In the genomic region with DNA sequence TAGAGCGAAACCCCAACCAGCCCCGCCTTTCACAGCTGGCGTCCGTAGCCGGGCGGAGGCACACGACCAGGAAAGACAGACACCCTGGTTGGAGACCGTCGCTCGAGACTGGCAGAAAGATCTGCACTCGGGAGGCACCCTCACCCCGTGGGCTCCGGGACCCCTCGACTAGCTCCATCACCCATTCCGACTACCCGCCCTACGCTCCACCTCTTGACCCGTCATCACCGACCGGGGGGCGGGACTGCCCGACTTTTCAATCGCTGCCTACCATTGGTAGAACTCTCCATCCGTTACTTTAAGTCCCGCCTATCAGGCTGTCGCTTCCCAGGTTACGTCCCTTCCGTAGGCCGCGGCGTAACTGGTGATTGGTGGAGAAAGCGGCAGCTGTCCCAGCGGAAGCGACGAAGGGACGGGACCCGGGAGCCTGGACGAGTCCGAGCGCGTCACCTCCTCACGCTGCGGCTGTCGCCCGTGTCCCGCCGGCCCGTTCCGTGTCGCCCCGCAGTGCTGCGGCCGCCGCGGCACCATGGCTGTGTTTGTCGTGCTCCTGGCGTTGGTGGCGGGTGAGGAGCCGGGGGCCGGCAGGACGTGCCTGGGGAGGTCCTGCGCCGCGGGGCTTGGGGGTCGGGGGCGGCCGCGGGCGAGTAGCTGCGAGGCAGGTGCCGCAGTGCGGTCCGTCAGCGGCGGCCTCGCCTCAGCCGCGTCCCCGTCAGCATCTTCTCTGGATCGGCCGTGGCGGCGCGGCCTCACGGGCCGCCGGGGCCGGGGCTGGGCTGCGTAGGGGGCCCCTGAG, we compare ENCODE assay signal across 1 cellular context.
TF ChIP-seq lines count a peak whose summit lies in the region.

Gene ATP6AP2 (plus strand): TSS at position 434 of the 796 bp plus-strand sequence. CDS start 96 bp downstream, at position 530.

TF ChIP-seq in GM12878, 131 proteins besides CTCF, POLR2A, EP300 and RAD21 (continued from another document and continues in another):
- TF ChIP-seq, protein P1, sequence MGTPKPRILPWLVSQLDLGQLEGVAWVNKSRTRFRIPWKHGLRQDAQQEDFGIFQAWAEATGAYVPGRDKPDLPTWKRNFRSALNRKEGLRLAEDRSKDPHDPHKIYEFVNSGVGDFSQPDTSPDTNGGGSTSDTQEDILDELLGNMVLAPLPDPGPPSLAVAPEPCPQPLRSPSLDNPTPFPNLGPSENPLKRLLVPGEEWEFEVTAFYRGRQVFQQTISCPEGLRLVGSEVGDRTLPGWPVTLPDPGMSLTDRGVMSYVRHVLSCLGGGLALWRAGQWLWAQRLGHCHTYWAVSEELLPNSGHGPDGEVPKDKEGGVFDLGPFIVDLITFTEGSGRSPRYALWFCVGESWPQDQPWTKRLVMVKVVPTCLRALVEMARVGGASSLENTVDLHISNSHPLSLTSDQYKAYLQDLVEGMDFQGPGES (IDR thresholded peaks at IDR 0.05): peak; percentile 73; the same call in 1 of the 2 replicates
- TF ChIP-seq TARDBP (IDR thresholded peaks at IDR 0.05; ENCODE audit: borderline replicate concordance): no peak
- TF ChIP-seq MLLT1 (IDR thresholded peaks at IDR 0.05): 0 out of 2 replicates have a peak, but pooled peaks have one; percentile 30
- TF ChIP-seq, protein P2, sequence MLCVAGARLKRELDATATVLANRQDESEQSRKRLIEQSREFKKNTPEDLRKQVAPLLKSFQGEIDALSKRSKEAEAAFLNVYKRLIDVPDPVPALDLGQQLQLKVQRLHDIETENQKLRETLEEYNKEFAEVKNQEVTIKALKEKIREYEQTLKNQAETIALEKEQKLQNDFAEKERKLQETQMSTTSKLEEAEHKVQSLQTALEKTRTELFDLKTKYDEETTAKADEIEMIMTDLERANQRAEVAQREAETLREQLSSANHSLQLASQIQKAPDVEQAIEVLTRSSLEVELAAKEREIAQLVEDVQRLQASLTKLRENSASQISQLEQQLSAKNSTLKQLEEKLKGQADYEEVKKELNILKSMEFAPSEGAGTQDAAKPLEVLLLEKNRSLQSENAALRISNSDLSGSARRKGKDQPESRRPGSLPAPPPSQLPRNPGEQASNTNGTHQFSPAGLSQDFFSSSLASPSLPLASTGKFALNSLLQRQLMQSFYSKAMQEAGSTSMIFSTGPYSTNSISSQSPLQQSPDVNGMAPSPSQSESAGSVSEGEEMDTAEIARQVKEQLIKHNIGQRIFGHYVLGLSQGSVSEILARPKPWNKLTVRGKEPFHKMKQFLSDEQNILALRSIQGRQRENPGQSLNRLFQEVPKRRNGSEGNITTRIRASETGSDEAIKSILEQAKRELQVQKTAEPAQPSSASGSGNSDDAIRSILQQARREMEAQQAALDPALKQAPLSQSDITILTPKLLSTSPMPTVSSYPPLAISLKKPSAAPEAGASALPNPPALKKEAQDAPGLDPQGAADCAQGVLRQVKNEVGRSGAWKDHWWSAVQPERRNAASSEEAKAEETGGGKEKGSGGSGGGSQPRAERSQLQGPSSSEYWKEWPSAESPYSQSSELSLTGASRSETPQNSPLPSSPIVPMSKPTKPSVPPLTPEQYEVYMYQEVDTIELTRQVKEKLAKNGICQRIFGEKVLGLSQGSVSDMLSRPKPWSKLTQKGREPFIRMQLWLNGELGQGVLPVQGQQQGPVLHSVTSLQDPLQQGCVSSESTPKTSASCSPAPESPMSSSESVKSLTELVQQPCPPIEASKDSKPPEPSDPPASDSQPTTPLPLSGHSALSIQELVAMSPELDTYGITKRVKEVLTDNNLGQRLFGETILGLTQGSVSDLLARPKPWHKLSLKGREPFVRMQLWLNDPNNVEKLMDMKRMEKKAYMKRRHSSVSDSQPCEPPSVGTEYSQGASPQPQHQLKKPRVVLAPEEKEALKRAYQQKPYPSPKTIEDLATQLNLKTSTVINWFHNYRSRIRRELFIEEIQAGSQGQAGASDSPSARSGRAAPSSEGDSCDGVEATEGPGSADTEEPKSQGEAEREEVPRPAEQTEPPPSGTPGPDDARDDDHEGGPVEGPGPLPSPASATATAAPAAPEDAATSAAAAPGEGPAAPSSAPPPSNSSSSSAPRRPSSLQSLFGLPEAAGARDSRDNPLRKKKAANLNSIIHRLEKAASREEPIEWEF (IDR thresholded peaks at IDR 0.05; ENCODE audit: insufficient replicate concordance, low read depth, low read length): no peak
- TF ChIP-seq RUNX3 (IDR thresholded peaks at IDR 0.05; ENCODE audit: low read length): no peak
- TF ChIP-seq IKZF1 (conservative IDR thresholded peaks at IDR 0.05): 0 out of 2 replicates have a peak, but pooled peaks have one; percentile 28
- TF ChIP-seq, protein P3, sequence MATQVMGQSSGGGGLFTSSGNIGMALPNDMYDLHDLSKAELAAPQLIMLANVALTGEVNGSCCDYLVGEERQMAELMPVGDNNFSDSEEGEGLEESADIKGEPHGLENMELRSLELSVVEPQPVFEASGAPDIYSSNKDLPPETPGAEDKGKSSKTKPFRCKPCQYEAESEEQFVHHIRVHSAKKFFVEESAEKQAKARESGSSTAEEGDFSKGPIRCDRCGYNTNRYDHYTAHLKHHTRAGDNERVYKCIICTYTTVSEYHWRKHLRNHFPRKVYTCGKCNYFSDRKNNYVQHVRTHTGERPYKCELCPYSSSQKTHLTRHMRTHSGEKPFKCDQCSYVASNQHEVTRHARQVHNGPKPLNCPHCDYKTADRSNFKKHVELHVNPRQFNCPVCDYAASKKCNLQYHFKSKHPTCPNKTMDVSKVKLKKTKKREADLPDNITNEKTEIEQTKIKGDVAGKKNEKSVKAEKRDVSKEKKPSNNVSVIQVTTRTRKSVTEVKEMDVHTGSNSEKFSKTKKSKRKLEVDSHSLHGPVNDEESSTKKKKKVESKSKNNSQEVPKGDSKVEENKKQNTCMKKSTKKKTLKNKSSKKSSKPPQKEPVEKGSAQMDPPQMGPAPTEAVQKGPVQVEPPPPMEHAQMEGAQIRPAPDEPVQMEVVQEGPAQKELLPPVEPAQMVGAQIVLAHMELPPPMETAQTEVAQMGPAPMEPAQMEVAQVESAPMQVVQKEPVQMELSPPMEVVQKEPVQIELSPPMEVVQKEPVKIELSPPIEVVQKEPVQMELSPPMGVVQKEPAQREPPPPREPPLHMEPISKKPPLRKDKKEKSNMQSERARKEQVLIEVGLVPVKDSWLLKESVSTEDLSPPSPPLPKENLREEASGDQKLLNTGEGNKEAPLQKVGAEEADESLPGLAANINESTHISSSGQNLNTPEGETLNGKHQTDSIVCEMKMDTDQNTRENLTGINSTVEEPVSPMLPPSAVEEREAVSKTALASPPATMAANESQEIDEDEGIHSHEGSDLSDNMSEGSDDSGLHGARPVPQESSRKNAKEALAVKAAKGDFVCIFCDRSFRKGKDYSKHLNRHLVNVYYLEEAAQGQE (IDR thresholded peaks at IDR 0.05; ENCODE audit: low read depth, low read length): no peak
- TF ChIP-seq SUPT20H (IDR thresholded peaks at IDR 0.05; ENCODE audit: borderline replicate concordance, control insufficient read depth, low read depth, low read length): no peak
- no peak for TF ChIP-seq MTA2 (IDR thresholded peaks at IDR 0.05; ENCODE audit: low read depth)
- TF ChIP-seq RB1 (IDR thresholded peaks at IDR 0.05; ENCODE audit: borderline replicate concordance): no peak
- no peak for TF ChIP-seq ZNF274 (IDR thresholded peaks at IDR 0.05; ENCODE audit: insufficient read depth, insufficient read length)
- no peak for TF ChIP-seq YY1 (IDR thresholded peaks at IDR 0.05; ENCODE audit: low read depth, low read length)
- no peak for TF ChIP-seq ZNF24 (IDR thresholded peaks at IDR 0.05)
- no peak for TF ChIP-seq SIN3A (IDR thresholded peaks at IDR 0.05; ENCODE audit: low read depth, low read length)
- no peak for TF ChIP-seq YBX1 (IDR thresholded peaks at IDR 0.05)
- no peak for TF ChIP-seq SMAD5 (IDR thresholded peaks at IDR 0.05; ENCODE audit: low read depth)
- TF ChIP-seq, protein P4, sequence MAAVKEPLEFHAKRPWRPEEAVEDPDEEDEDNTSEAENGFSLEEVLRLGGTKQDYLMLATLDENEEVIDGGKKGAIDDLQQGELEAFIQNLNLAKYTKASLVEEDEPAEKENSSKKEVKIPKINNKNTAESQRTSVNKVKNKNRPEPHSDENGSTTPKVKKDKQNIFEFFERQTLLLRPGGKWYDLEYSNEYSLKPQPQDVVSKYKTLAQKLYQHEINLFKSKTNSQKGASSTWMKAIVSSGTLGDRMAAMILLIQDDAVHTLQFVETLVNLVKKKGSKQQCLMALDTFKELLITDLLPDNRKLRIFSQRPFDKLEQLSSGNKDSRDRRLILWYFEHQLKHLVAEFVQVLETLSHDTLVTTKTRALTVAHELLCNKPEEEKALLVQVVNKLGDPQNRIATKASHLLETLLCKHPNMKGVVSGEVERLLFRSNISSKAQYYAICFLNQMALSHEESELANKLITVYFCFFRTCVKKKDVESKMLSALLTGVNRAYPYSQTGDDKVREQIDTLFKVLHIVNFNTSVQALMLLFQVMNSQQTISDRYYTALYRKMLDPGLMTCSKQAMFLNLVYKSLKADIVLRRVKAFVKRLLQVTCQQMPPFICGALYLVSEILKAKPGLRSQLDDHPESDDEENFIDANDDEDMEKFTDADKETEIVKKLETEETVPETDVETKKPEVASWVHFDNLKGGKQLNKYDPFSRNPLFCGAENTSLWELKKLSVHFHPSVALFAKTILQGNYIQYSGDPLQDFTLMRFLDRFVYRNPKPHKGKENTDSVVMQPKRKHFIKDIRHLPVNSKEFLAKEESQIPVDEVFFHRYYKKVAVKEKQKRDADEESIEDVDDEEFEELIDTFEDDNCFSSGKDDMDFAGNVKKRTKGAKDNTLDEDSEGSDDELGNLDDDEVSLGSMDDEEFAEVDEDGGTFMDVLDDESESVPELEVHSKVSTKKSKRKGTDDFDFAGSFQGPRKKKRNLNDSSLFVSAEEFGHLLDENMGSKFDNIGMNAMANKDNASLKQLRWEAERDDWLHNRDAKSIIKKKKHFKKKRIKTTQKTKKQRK (IDR thresholded peaks at IDR 0.05; ENCODE audit: low read depth, low read length): 0 out of 2 replicates have a peak, but pooled peaks have one; percentile 48
- 0 out of 2 replicates have a peak, but pooled peaks have one; percentile 36 for TF ChIP-seq CHD1 (IDR thresholded peaks at IDR 0.05; ENCODE audit: low read depth, low read length)
- TF ChIP-seq HDAC2 (IDR thresholded peaks at IDR 0.05): no peak
- TF ChIP-seq PAX8 (IDR thresholded peaks at IDR 0.05): no peak
- peak; percentile 35; the same call in 1 of the 2 replicates for TF ChIP-seq ATF7 (IDR thresholded peaks at IDR 0.05; ENCODE audit: low read depth)
- TF ChIP-seq ZNF622 (IDR thresholded peaks at IDR 0.05): no peak
- TF ChIP-seq, protein P5, sequence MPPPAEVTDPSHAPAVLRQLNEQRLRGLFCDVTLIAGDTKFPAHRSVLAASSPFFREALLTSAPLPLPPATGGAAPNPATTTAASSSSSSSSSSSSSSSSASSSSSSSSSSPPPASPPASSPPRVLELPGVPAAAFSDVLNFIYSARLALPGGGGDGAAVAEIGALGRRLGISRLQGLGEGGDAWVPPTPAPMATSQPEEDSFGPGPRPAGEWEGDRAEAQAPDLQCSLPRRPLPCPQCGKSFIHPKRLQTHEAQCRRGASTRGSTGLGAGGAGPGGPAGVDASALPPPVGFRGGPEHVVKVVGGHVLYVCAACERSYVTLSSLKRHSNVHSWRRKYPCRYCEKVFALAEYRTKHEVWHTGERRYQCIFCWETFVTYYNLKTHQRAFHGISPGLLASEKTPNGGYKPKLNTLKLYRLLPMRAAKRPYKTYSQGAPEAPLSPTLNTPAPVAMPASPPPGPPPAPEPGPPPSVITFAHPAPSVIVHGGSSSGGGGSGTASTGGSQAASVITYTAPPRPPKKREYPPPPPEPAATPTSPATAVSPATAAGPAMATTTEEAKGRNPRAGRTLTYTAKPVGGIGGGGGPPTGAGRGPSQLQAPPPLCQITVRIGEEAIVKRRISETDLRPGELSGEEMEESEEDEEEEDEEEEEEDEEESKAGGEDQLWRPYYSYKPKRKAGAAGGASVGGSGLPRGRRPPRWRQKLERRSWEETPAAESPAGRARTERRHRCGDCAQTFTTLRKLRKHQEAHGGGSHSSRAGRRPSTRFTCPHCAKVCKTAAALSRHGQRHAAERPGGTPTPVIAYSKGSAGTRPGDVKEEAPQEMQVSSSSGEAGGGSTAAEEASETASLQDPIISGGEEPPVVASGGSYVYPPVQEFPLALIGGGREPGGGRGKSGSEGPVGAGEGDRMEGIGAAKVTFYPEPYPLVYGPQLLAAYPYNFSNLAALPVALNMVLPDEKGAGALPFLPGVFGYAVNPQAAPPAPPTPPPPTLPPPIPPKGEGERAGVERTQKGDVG (CRISPR knock-in tag; IDR thresholded peaks at IDR 0.05): no peak
- TF ChIP-seq, protein P6, sequence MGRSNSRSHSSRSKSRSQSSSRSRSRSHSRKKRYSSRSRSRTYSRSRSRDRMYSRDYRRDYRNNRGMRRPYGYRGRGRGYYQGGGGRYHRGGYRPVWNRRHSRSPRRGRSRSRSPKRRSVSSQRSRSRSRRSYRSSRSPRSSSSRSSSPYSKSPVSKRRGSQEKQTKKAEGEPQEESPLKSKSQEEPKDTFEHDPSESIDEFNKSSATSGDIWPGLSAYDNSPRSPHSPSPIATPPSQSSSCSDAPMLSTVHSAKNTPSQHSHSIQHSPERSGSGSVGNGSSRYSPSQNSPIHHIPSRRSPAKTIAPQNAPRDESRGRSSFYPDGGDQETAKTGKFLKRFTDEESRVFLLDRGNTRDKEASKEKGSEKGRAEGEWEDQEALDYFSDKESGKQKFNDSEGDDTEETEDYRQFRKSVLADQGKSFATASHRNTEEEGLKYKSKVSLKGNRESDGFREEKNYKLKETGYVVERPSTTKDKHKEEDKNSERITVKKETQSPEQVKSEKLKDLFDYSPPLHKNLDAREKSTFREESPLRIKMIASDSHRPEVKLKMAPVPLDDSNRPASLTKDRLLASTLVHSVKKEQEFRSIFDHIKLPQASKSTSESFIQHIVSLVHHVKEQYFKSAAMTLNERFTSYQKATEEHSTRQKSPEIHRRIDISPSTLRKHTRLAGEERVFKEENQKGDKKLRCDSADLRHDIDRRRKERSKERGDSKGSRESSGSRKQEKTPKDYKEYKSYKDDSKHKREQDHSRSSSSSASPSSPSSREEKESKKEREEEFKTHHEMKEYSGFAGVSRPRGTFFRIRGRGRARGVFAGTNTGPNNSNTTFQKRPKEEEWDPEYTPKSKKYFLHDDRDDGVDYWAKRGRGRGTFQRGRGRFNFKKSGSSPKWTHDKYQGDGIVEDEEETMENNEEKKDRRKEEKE (IDR thresholded peaks at IDR 0.05): no peak
- no peak for TF ChIP-seq ZSCAN29 (IDR thresholded peaks at IDR 0.05)
- TF ChIP-seq, protein P7, sequence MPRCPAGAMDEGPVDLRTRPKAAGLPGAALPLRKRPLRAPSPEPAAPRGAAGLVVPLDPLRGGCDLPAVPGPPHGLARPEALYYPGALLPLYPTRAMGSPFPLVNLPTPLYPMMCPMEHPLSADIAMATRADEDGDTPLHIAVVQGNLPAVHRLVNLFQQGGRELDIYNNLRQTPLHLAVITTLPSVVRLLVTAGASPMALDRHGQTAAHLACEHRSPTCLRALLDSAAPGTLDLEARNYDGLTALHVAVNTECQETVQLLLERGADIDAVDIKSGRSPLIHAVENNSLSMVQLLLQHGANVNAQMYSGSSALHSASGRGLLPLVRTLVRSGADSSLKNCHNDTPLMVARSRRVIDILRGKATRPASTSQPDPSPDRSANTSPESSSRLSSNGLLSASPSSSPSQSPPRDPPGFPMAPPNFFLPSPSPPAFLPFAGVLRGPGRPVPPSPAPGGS (IDR thresholded peaks at IDR 0.05; ENCODE audit: borderline replicate concordance, insufficient read depth, low read depth, low read length, poor library complexity, severe bottlenecking): no peak
- no peak for TF ChIP-seq ASH2L (IDR thresholded peaks at IDR 0.05; ENCODE audit: borderline replicate concordance, low read depth)
